Comparison of ENCODE assay signal across 28 cellular contexts in genomic region chr1:35359995-35360394, GRCh38.
"Had no signal": no experiment of that assay in that cellular context is flagged by ENCODE, and none has a peak within 500 bp of the region (broad histone marks: within the 10 kb centered on the region; RNA-seq: fewer than 3 reads in every experiment).

No MANE protein-coding gene starts in this region.

- ATAC-seq: left cardiac atrium; left lobe of liver; natural killer cell; psoas muscle; right cardiac atrium; sciatic nerve; stimulated activated effector memory CD8-positive, alpha-beta T cell treated with anti-CD3 and anti-CD28 coated beads, Interleukin-12 subunit alpha, Interleukin-12 subunit beta, amount 100 ng/mL, for 72 hours had no signal

- H3K9me3 ChIP-seq: neutrophil, psoas muscle, spleen, suprapubic skin, thoracic aorta, tibial artery, uterus had no signal

- DNase-seq: hippocampal formation; kidney glomerular epithelial cell; left cardiac atrium; mesendoderm; naive B cell; natural killer cell; nephron progenitor cell; occipital lobe; psoas muscle; right cardiac atrium; spleen; stimulated activated CD4-positive, alpha-beta T cell treated with anti-CD3 and anti-CD28 coated beads, Interleukin-4, amount 100 ng/mL, for 24 hours; stimulated activated naive CD4-positive, alpha-beta T cell; tibial artery; uterus had no signal

- H3K4me3 Mint-ChIP-seq: mesothelial cell of epicardium; naive B cell; natural killer cell; nephron progenitor cell; neural progenitor cell; stimulated activated effector memory CD8-positive, alpha-beta T cell treated with anti-CD3 and anti-CD28 coated beads, Interleukin-12 subunit alpha, Interleukin-12 subunit beta, amount 100 ng/mL, for 72 hours; stimulated activated naive CD8-positive, alpha-beta T cell treated with anti-CD3 and anti-CD28 coated beads, Interleukin-15, Interleukin-2, amounts not matched to agents 100 ng/mL and 50 ng/mL, for 24 hours; type B pancreatic cell had no signal

- H3K4me3 ChIP-seq: lung, neural progenitor cell, psoas muscle, skin epidermis, spleen, suprapubic skin, thoracic aorta, tibial artery, uterus had no signal

- H3K4me1 Mint-ChIP-seq: nephron progenitor cell; neural progenitor cell; stimulated activated effector memory CD8-positive, alpha-beta T cell treated with anti-CD3 and anti-CD28 coated beads, Interleukin-12 subunit alpha, Interleukin-12 subunit beta, amount 100 ng/mL, for 72 hours had no signal

- H3K4me1 ChIP-seq: neural progenitor cell, parathyroid adenoma, suprapubic skin, tibial artery, uterus had no signal

- H3K36me3 ChIP-seq: neural progenitor cell, neutrophil, thoracic aorta, uterus had no signal

- H3K27me3 ChIP-seq: neural progenitor cell, neutrophil, spleen, suprapubic skin, tibial artery, uterus had no signal

- H3K27me3 Mint-ChIP-seq: naive B cell; stimulated activated naive CD8-positive, alpha-beta T cell treated with anti-CD3 and anti-CD28 coated beads, Interleukin-15, Interleukin-2, amounts not matched to agents 100 ng/mL and 50 ng/mL, for 24 hours; type B pancreatic cell had no signal

- H3K27ac Mint-ChIP-seq: mesothelial cell of epicardium; naive B cell; natural killer cell; nephron progenitor cell; neural progenitor cell; stimulated activated effector memory CD8-positive, alpha-beta T cell treated with anti-CD3 and anti-CD28 coated beads, Interleukin-12 subunit alpha, Interleukin-12 subunit beta, amount 100 ng/mL, for 72 hours; stimulated activated naive CD8-positive, alpha-beta T cell treated with anti-CD3 and anti-CD28 coated beads, Interleukin-15, Interleukin-2, amounts not matched to agents 100 ng/mL and 50 ng/mL, for 24 hours; type B pancreatic cell had no signal

- H3K27ac ChIP-seq: neural progenitor cell, neutrophil, parathyroid adenoma, psoas muscle, skin epidermis, spleen, suprapubic skin, thoracic aorta, tibial artery, uterus had no signal

- H3K9me3 Mint-ChIP-seq: naive B cell; natural killer cell; neural progenitor cell; stimulated activated effector memory CD8-positive, alpha-beta T cell treated with anti-CD3 and anti-CD28 coated beads, Interleukin-12 subunit alpha, Interleukin-12 subunit beta, amount 100 ng/mL, for 72 hours; stimulated activated naive CD8-positive, alpha-beta T cell treated with anti-CD3 and anti-CD28 coated beads, Interleukin-15, Interleukin-2, amounts not matched to agents 100 ng/mL and 50 ng/mL, for 24 hours; type B pancreatic cell had no signal
